ENCODE assay signal across 20 cellular contexts in the genomic region with DNA sequence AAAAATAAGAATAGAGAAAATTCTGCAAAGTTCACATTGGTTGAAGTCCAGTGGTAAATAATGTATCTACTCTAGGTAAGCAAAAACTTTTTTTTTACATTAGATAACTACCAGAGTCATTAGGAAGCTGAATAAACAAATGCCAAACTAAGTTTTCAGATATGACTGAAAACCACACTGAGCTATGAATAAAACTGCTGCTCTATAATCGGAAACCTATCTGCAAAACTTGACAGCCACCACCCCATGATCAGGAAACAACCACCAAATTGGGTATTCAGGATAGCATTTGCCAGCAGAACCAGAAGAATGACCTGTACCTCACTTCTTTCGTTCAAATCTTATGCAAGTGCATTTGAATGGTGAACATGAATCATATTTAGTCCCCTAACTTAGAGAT.
DNase-seq lines count a peak whose midpoint lies in the region; ATAC-seq and TF ChIP-seq lines count a peak whose summit lies in the region.
"Had no signal": no experiment of that assay in that cellular context is flagged by ENCODE, and none has a peak within 500 bp of the region (broad histone marks: within the 10 kb centered on the region; RNA-seq: fewer than 3 reads in every experiment).

No MANE protein-coding gene starts in this region.

- no peaks in the 10 kb centered on the region for H3K79me2 ChIP-seq in MM.1S (ENCODE audit: low read length)

- no peak for TF ChIP-seq POLR2A in suprapubic skin (IDR thresholded peaks at IDR 0.05)

- H4K20me1 ChIP-seq in MM.1S (ENCODE audit: insufficient read depth, low read length) = no peaks in the 10 kb centered on the region

- 70% methylated on average over 2 of the region's 2 CpGs for WGBS in suprapubic skin

- peak overlapping the region; percentile 65 for H3K4me2 ChIP-seq in MM.1S (ENCODE audit: low read depth, low read length)

- TF ChIP-seq EP300 in suprapubic skin (IDR thresholded peaks at IDR 0.05) = no peak

- no peak for TF ChIP-seq CTCF in MM.1S (IDR thresholded peaks at IDR 0.05; ENCODE audit: low read length)
- no peak for TF ChIP-seq CTCF in suprapubic skin (IDR thresholded peaks at IDR 0.05)
- no peak for TF ChIP-seq CTCF in left lung (IDR thresholded peaks at IDR 0.05)

- H3K9ac ChIP-seq in MM.1S (ENCODE audit: low read length) = no peak overlapping the region

- DNase-seq in MM.1S = peak; percentile 71
- DNase-seq in retina = no peak
- no peak for DNase-seq in suprapubic skin (ENCODE audit: low spot score in 2 of 2)
- no peak for DNase-seq in left lung
- DNase-seq: activated CD8-positive, alpha-beta memory T cell treated with anti-CD3 and anti-CD28 coated beads, Interleukin-2, amount 10 ng/mL, durations not matched to agents 7 days and 5 days; activated naive CD8-positive, alpha-beta T cell treated with anti-CD3 and anti-CD28 coated beads, Interleukin-2, amount 50 U/mL, for 24 hours; foreskin fibroblast; hypothalamus; naive B cell; NCI-H1092; NCI-H2171; NCI-H69; right lobe of liver; stimulated activated naive CD4-positive, alpha-beta T cell treated with Interleukin-2 at 50 U/mL for 16 hours; transverse colon had no signal

- no peak overlapping the region for H2AFZ ChIP-seq in MM.1S (ENCODE audit: low read length)

- peaks cover 59% of the 10 kb centered on the region for H3K4me1 ChIP-seq in MM.1S (ENCODE audit: low read length)
- peaks cover 22% of the 10 kb centered on the region for H3K4me1 ChIP-seq in suprapubic skin
- H3K4me1 ChIP-seq in left lung = peaks cover 0 to 8% of the 10 kb centered on the region in 2 donors
- H3K4me1 ChIP-seq: right lobe of liver, transverse colon had no signal

- peaks cover 31% of the 10 kb centered on the region for H3F3A ChIP-seq in MM.1S (ENCODE audit: insufficient read depth, low read length)

- H3K36me3 ChIP-seq in MM.1S (replicated peaks; ENCODE audit: insufficient read depth, low read length) = no peaks in the 10 kb centered on the region
- no peaks in the 10 kb centered on the region for H3K36me3 ChIP-seq in suprapubic skin
- H3K36me3 ChIP-seq in left lung = no peaks in the 10 kb centered on the region
- H3K36me3 ChIP-seq: right lobe of liver, transverse colon had no signal

- H3K9me3 ChIP-seq in MM.1S (replicated peaks; ENCODE audit: insufficient read depth, low read length) (no peaks in the 10 kb centered on the region), suprapubic skin (no peaks in the 10 kb centered on the region), left lung (no peaks in the 10 kb centered on the region)
- H3K9me3 ChIP-seq: right lobe of liver, transverse colon had no signal

- H3K27ac ChIP-seq in MM.1S (ENCODE audit: low read length) (peak overlapping the region; percentile 38; the same call in 1 of the 2 replicates), suprapubic skin (no peak overlapping the region), left lung (no peak overlapping the region)
- H3K27ac ChIP-seq: C4-2B, right lobe of liver, transverse colon had no signal

- H3K27me3 ChIP-seq in MM.1S (replicated peaks; ENCODE audit: insufficient read depth, low read length) (peaks cover 5% of the 10 kb centered on the region; the same call in 1 of the 2 replicates), suprapubic skin (no peaks in the 10 kb centered on the region), left lung (no peaks in the 10 kb centered on the region)
- H3K27me3 ChIP-seq: right lobe of liver, transverse colon had no signal

- H3K4me3 ChIP-seq in MM.1S (ENCODE audit: low read length) = peak overlapping the region; percentile 41
- H3K4me3 ChIP-seq in suprapubic skin = no peak overlapping the region
- H3K4me3 ChIP-seq in left lung = no peak overlapping the region
- H3K4me3 ChIP-seq: right lobe of liver, transverse colon had no signal

- intact Hi-C loops in left lung (cut with DNase I) = no loop called here

- ATAC-seq in GM18498 (IDR thresholded peaks at IDR 0.05; ENCODE audit: unreplicated experiment) (peak; percentile 51), GM19328 (IDR thresholded peaks at IDR 0.05; ENCODE audit: unreplicated experiment) (peak; percentile 53), HG02852 (IDR thresholded peaks at IDR 0.05; ENCODE audit: unreplicated experiment) (peak; percentile 45), left lung (no peak), GM19467 (IDR thresholded peaks at IDR 0.05; ENCODE audit: unreplicated experiment) (no peak)
- ATAC-seq: activated CD8-positive, alpha-beta memory T cell treated with anti-CD3 and anti-CD28 coated beads, Interleukin-2, amount 10 ng/mL, durations not matched to agents 7 days and 5 days; activated naive CD8-positive, alpha-beta T cell treated with anti-CD3 and anti-CD28 coated beads, Interleukin-2, amount 50 U/mL, for 24 hours; right lobe of liver had no signal

- no peaks in the 10 kb centered on the region for H3K9me2 ChIP-seq in MM.1S (replicated peaks; ENCODE audit: insufficient read depth, low read length)

Comparison
In these comparisons a context has a peak if more than half of its experiments do, and no peak if none do; other contexts are left out.
1. ATAC-seq: peak in GM18498 (single experiment), GM19328 (single experiment) and HG02852 (single experiment); none in left lung (single experiment) and GM19467 (single experiment).